Comparison of ENCODE assay signal across 9 cellular contexts in the genomic region with DNA sequence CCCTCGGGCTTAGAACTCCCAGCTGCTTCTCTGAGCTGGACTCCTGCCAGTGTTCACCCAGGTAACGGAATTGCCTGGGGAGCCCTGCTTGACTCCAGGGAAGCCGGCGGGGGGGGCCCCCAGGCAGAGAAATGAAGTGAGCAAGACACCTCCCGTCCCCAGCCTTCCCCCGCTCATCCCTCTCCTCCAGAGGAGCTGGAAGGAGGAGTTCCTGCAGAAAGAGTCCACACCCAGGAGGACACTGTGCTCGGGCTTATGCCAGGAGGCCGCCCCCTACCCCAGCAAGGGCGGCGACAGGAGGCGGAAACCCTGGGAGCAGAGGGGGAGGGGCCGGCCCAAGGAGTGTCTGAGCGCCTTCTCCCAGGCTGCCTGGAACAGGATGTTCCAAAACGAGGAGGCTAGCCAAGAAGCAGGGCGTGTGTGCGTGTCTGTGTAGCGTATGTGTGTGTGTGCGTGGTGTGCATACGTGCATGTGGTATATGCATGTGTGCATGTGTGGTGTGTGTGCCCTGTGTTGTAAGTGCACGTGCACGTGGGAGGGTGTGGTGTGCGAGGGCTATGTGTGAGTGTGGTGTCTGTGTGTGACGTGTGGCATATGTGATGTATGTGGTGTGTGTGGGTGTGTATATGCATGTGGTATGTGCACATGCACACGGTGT.
DNase-seq lines count a peak whose midpoint lies in the region; ATAC-seq and TF ChIP-seq lines count a peak whose summit lies in the region.
"Had no signal": no experiment of that assay in that cellular context is flagged by ENCODE, and none has a peak within 500 bp of the region (broad histone marks: within the 10 kb centered on the region; RNA-seq: fewer than 3 reads in every experiment).

No MANE protein-coding gene starts in this region.

- H2BK12ac ChIP-seq in H9 (ENCODE audit: insufficient read length, low read depth, low read length), result no peak overlapping the region

- H3K79me1 ChIP-seq in H9 (ENCODE audit: insufficient read depth, low read depth, low read length, poor library complexity, severe bottlenecking), result no peaks in the 10 kb centered on the region

- H2AK5ac ChIP-seq in H9 (ENCODE audit: insufficient read length, low read length), result no peak overlapping the region

- DNase-seq in H9 (peak; percentile 76), SJCRH30 (peak; percentile 63 to 67), Right ventricle myocardium superior (peak; percentile 91), sigmoid colon (peak; percentile 95), Caco-2 (no peak)
- no peak for DNase-seq in activated CD4-positive, alpha-beta T cell treated with anti-CD3 and anti-CD28 coated beads for 48 hours

- POLR2A ChIA-PET in Caco-2 (lab: Charles Lee), result no interaction called here

- H4K91ac ChIP-seq in H9 (ENCODE audit: insufficient read length, low read depth, low read length), result no peak overlapping the region

- no CpG with 5 or more reads among the region's 24 CpGs for WGBS in H9 (ENCODE audit: extremely low coverage, insufficient read length, low lambda C conversion rate)
- 7 to 31% methylated on average over 24 of the region's 24 CpGs for WGBS in sigmoid colon, 2 donors

- H2BK120ac ChIP-seq in H9 (ENCODE audit: low read depth, low read length, poor library complexity, severe bottlenecking), result no peak overlapping the region

- no peak overlapping the region for H3K4me3 Mint-ChIP-seq in H9
- no peak overlapping the region for H3K4me3 Mint-ChIP-seq in Caco-2 (ENCODE audit: unreplicated experiment)
- H3K4me3 Mint-ChIP-seq: stimulated activated naive CD8-positive, alpha-beta T cell treated with anti-CD3 and anti-CD28 coated beads, Interleukin-15, Interleukin-2, amounts not matched to agents 100 ng/mL and 50 ng/mL, for 24 hours had no signal

- H3K9me3 Mint-ChIP-seq in H9 (no peaks in the 10 kb centered on the region), Caco-2 (ENCODE audit: unreplicated experiment) (no peaks in the 10 kb centered on the region)
- H3K9me3 Mint-ChIP-seq: stimulated activated naive CD8-positive, alpha-beta T cell treated with anti-CD3 and anti-CD28 coated beads, Interleukin-15, Interleukin-2, amounts not matched to agents 100 ng/mL and 50 ng/mL, for 24 hours had no signal

- H3K4me3 ChIP-seq in SJCRH30 (peak overlapping the region; percentile 36), sigmoid colon (peak overlapping the region in 3 of 4 donors; percentile 22 to 35 (median 30)), Caco-2 (ENCODE audit: low read depth, low read length) (no peak overlapping the region)

- H3K18ac ChIP-seq in H9 (ENCODE audit: insufficient read length, low read depth, low read length), result no peak overlapping the region

- H3K36me3 Mint-ChIP-seq in H9 (ENCODE audit: insufficient read depth in 1 of 3, low read depth in 3 of 3) (no peaks in the 10 kb centered on the region), Caco-2 (ENCODE audit: insufficient read depth, unreplicated experiment) (no peaks in the 10 kb centered on the region)

- TF ChIP-seq POLR2A in sigmoid colon (IDR thresholded peaks at IDR 0.05), result no peak

- TF ChIP-seq CTCF in H9 (conservative IDR thresholded peaks at IDR 0.05), result no peak
- no peak for TF ChIP-seq CTCF in sigmoid colon (IDR thresholded peaks at IDR 0.05)
- TF ChIP-seq CTCF in Caco-2 (IDR thresholded peaks at IDR 0.05; ENCODE audit: insufficient read depth in 1 of 2, low read depth in 1 of 2, low read length in 1 of 2, severe bottlenecking in 1 of 2, unreplicated experiment in 1 of 2), result no peak

- ATAC-seq in Right ventricle myocardium superior (ENCODE audit: poor library complexity) (peak; percentile 85), GM19395 (IDR thresholded peaks at IDR 0.05; ENCODE audit: unreplicated experiment) (no peak), GM19035 (IDR thresholded peaks at IDR 0.05; ENCODE audit: unreplicated experiment) (no peak)

- no peaks in the 10 kb centered on the region for H3K23me2 ChIP-seq in H9 (ENCODE audit: insufficient read length, low read depth, low read length, poor library complexity, severe bottlenecking)

- H3K36me3 ChIP-seq in SJCRH30 (no peaks in the 10 kb centered on the region), sigmoid colon (no peaks in the 10 kb centered on the region), Caco-2 (ENCODE audit: control insufficient read depth, insufficient read depth, low read length) (no peaks in the 10 kb centered on the region)

- H3K14ac ChIP-seq in H9 (ENCODE audit: insufficient read depth, low read length), result no peak overlapping the region

- H3K27ac Mint-ChIP-seq in H9 (no peak overlapping the region), Caco-2 (ENCODE audit: unreplicated experiment) (no peak overlapping the region)
- H3K27ac Mint-ChIP-seq: stimulated activated naive CD8-positive, alpha-beta T cell treated with anti-CD3 and anti-CD28 coated beads, Interleukin-15, Interleukin-2, amounts not matched to agents 100 ng/mL and 50 ng/mL, for 24 hours had no signal

- H3K4me2 ChIP-seq in H9 (ENCODE audit: insufficient read depth, insufficient read length, low read length), result peak overlapping the region; percentile 0

- no peak overlapping the region for H3K23ac ChIP-seq in H9 (ENCODE audit: insufficient read length, low read depth, low read length)

- no peak overlapping the region for H2BK15ac ChIP-seq in H9 (ENCODE audit: low read depth, low read length)

- no peak overlapping the region for H2AFZ ChIP-seq in H9 (ENCODE audit: low read length)

- no peak overlapping the region for H3T11ph ChIP-seq in H9 (ENCODE audit: low read length)

- H4K20me1 ChIP-seq in H9 (ENCODE audit: control insufficient read depth, insufficient read depth, insufficient read length), result peaks cover 3% of the 10 kb centered on the region

- peak overlapping the region; percentile 1 for H4K8ac ChIP-seq in H9 (replicated peaks; ENCODE audit: insufficient read length, low read depth, low read length)

- BruUV-seq in Caco-2 (replicated peaks; lab: Mats Ljungman, UMichigan), result no TSS peak

- H3K9me3 ChIP-seq in H9 (ENCODE audit: control insufficient read depth, low read depth, low read length) (no peaks in the 10 kb centered on the region), SJCRH30 (replicated peaks) (no peaks in the 10 kb centered on the region), sigmoid colon (no peaks in the 10 kb centered on the region), Caco-2 (no peaks in the 10 kb centered on the region; the same call in 1 of the 2 replicates)

- intact Hi-C loops in Right ventricle myocardium superior (cut with DNase I) (no loop called here), sigmoid colon (cut with DNase I) (loop anchor here (5.0 kb wide), 1 partner anchor 65 kb away; no protein-coding TSS in a partner anchor), Caco-2 (cut with micrococcal nuclease; ENCODE audit: unreplicated experiment) (no loop called here)

- H3K4me1 Mint-ChIP-seq in H9, result peaks cover 17 to 22% of the 10 kb centered on the region in 2 experiments
- no peaks in the 10 kb centered on the region for H3K4me1 Mint-ChIP-seq in Caco-2 (ENCODE audit: low read depth, unreplicated experiment)

- H2BK5ac ChIP-seq in H9 (ENCODE audit: insufficient read length, low read length), result no peak overlapping the region

- no peak overlapping the region for H3K56ac ChIP-seq in H9 (ENCODE audit: insufficient read length, low read depth, low read length)

- H3K27me3 ChIP-seq in H9 (ENCODE audit: insufficient read depth, low read length) (no peaks in the 10 kb centered on the region), SJCRH30 (no peaks in the 10 kb centered on the region), sigmoid colon (no peaks in the 10 kb centered on the region), Caco-2 (replicated peaks; ENCODE audit: control insufficient read depth, insufficient read depth, low read length) (no peaks in the 10 kb centered on the region)

- H4K5ac ChIP-seq in H9 (ENCODE audit: insufficient read length, low read depth, low read length), result no peak overlapping the region

- no peak overlapping the region for H3K9ac ChIP-seq in H9 (ENCODE audit: extremely low read depth, insufficient read length, low read length)

- no peak overlapping the region for H2BK20ac ChIP-seq in H9 (ENCODE audit: low read depth, low read length, poor library complexity, severe bottlenecking)

- CTCF ChIA-PET in Caco-2 (lab: Charles Lee), result no interaction called here

- H3K27me3 Mint-ChIP-seq in H9 (ENCODE audit: low read depth) (peaks cover 36% of the 10 kb centered on the region), Caco-2 (ENCODE audit: insufficient read depth, unreplicated experiment) (no peaks in the 10 kb centered on the region)

- H3K79me2 ChIP-seq in H9 (ENCODE audit: insufficient read depth, low read length), result no peaks in the 10 kb centered on the region

- H3K27ac ChIP-seq in H9 (ENCODE audit: insufficient read length, low read depth, low read length) (no peak overlapping the region), SJCRH30 (no peak overlapping the region), sigmoid colon (peak overlapping the region in 3 of 4 donors; percentile 29 to 58 (median 38))

- no peak overlapping the region for H3K4ac ChIP-seq in H9 (ENCODE audit: low read depth, low read length)

- H3K4me1 ChIP-seq in H9 (ENCODE audit: insufficient read depth, low read length), result peaks cover 3% of the 10 kb centered on the region; the same call in 1 of the 2 replicates
- H3K4me1 ChIP-seq in SJCRH30, result peaks cover 10% of the 10 kb centered on the region
- peaks cover 0 to 47% (median 43%) of the 10 kb centered on the region in 4 donors for H3K4me1 ChIP-seq in sigmoid colon
- peaks cover 5% of the 10 kb centered on the region for H3K4me1 ChIP-seq in Caco-2

- peak in 2 of 4 donors; percentile 80 to 87 for TF ChIP-seq EP300 in sigmoid colon (IDR thresholded peaks at IDR 0.05)

Comparison
In these comparisons a context has a peak if more than half of its experiments do, and no peak if none do; other contexts are left out.
1. DNase-seq: peak in H9 (single experiment), SJCRH30 (2 of 2), Right ventricle myocardium superior (single experiment) and sigmoid colon (single experiment); none in activated CD4-positive, alpha-beta T cell treated with anti-CD3 and anti-CD28 coated beads for 48 hours (single experiment) and Caco-2 (0 of 2).
2. H3K27ac ChIP-seq: peak in sigmoid colon (3 of 4); none in H9 (single experiment) and SJCRH30 (single experiment).